In genomic region chr1:19061343-19061742, GRCh38 we compare ENCODE assay signal across 19 cellular contexts.
A peak's percentile ranks its signal among the peaks of the same experiment; 100 is the strongest.
DNase-seq lines count a peak whose midpoint lies in the region; ATAC-seq and TF ChIP-seq lines count a peak whose summit lies in the region.
"Had no signal": no experiment of that assay in that cellular context is flagged by ENCODE, and none has a peak within 500 bp of the region (broad histone marks: within the 10 kb centered on the region; RNA-seq: fewer than 3 reads in every experiment).

No MANE protein-coding gene starts in this region.

- no peak overlapping the region for H2AFZ ChIP-seq in osteoblast (ENCODE audit: low read length)

- ATAC-seq in activated naive CD4-positive, alpha-beta T cell treated with anti-CD3 and anti-CD28 coated beads, Interleukin-2, amount 50 U/mL, for 72 hours, result peak in 1 of 2 donors; percentile 34
- no peak for ATAC-seq in activated T-helper 17 cell treated with anti-CD3 and anti-CD28 coated beads, Interleukin-2, amount 50 U/mL, for 72 hours (replicated peaks)
- ATAC-seq: pancreas, sciatic nerve had no signal

- H3K27me3 Mint-ChIP-seq in activated T-helper 17 cell treated with anti-CD3 and anti-CD28 coated beads, Interleukin-2, amount 50 U/mL, for 72 hours, result peaks cover 5% of the 10 kb centered on the region
- H3K27me3 Mint-ChIP-seq in mesothelial cell of epicardium (ENCODE audit: low read depth), result peaks cover 7% of the 10 kb centered on the region

- peaks cover 6% of the 10 kb centered on the region for H3K4me1 Mint-ChIP-seq in activated T-helper 17 cell treated with anti-CD3 and anti-CD28 coated beads, Interleukin-2, amount 50 U/mL, for 72 hours
- no peaks in the 10 kb centered on the region for H3K4me1 Mint-ChIP-seq in mesothelial cell of epicardium
- H3K4me1 Mint-ChIP-seq: CD14-positive monocyte had no signal

- DNase-seq in activated naive CD4-positive, alpha-beta T cell treated with anti-CD3 and anti-CD28 coated beads, Interleukin-2, amount 50 U/mL, for 72 hours (ENCODE audit: low spot score in 2 of 2), result no peak
- DNase-seq in activated naive CD4-positive, alpha-beta T cell (lab: John Stamatoyannopoulos, UW), result no peak
- DNase-seq in mesothelial cell of epicardium (ENCODE audit: low spot score in 2 of 2, unreplicated experiment in 2 of 2), result no peak
- no peak for DNase-seq in DMS114 treated with DMSO at 0.1 percent for 48 hours (lab: John Stamatoyannopoulos, UW; ENCODE audit: unreplicated experiment)
- no peak for DNase-seq in osteoblast (ENCODE audit: insufficient read length, low spot score, missing footprints)
- no peak for DNase-seq in prostate gland (ENCODE audit: low spot score)
- DNase-seq: activated CD4-positive, alpha-beta T cell treated with anti-CD3 and anti-CD28 coated beads, Interleukin-2, amount 50 U/mL, for 1 hour; adrenal gland; GF-D8; kidney glomerular epithelial cell; mammary epithelial cell; NCI-H1092; NCI-H2081; pancreas; Peyer's patch; SJCRH30 had no signal

- TF ChIP-seq POLR2A in prostate gland (IDR thresholded peaks at IDR 0.05), result no peak

- peak overlapping the region; percentile 63 to 80 for H3K27ac Mint-ChIP-seq in activated naive CD4-positive, alpha-beta T cell treated with anti-CD3 and anti-CD28 coated beads, Interleukin-2, amount 50 U/mL, for 72 hours
- peak overlapping the region; percentile 80 for H3K27ac Mint-ChIP-seq in activated T-helper 17 cell treated with anti-CD3 and anti-CD28 coated beads, Interleukin-2, amount 50 U/mL, for 72 hours
- peak overlapping the region; percentile 10 for H3K27ac Mint-ChIP-seq in mesothelial cell of epicardium
- H3K27ac Mint-ChIP-seq: CD14-positive monocyte had no signal

- H3K4me1 ChIP-seq in osteoblast (ENCODE audit: insufficient read depth, low read length), result peaks cover 3% of the 10 kb centered on the region
- peaks cover 10% of the 10 kb centered on the region for H3K4me1 ChIP-seq in prostate gland (replicated peaks)
- H3K4me1 ChIP-seq: adrenal gland, SJCRH30 had no signal

- intact Hi-C loops in prostate gland (cut with DNase I), result no loop called here

- H3K4me2 ChIP-seq in osteoblast (ENCODE audit: insufficient read depth, low read length), result no peak overlapping the region

- H4K20me1 ChIP-seq in osteoblast (ENCODE audit: insufficient read depth, low read length), result no peaks in the 10 kb centered on the region

- H3K27me3 ChIP-seq in osteoblast (ENCODE audit: insufficient read depth, low read length), result peaks cover 11% of the 10 kb centered on the region
- no peaks in the 10 kb centered on the region for H3K27me3 ChIP-seq in prostate gland (replicated peaks; ENCODE audit: insufficient read depth)
- H3K27me3 ChIP-seq: adrenal gland, pancreas, Peyer's patch, SJCRH30 had no signal

- H3K27ac ChIP-seq in osteoblast (ENCODE audit: low read depth, low read length) (no peak overlapping the region), prostate gland (no peak overlapping the region)
- H3K27ac ChIP-seq: adrenal gland, pancreas, Peyer's patch, SJCRH30 had no signal

- H3K36me3 Mint-ChIP-seq in activated naive CD4-positive, alpha-beta T cell treated with anti-CD3 and anti-CD28 coated beads, Interleukin-2, amount 50 U/mL, for 72 hours, result peaks cover 6 to 7% of the 10 kb centered on the region in 2 donors
- H3K36me3 Mint-ChIP-seq in activated T-helper 17 cell treated with anti-CD3 and anti-CD28 coated beads, Interleukin-2, amount 50 U/mL, for 72 hours (ENCODE audit: low read depth), result peaks cover 6% of the 10 kb centered on the region
- H3K36me3 Mint-ChIP-seq in mesothelial cell of epicardium, result peaks cover 3% of the 10 kb centered on the region
- H3K36me3 Mint-ChIP-seq: CD14-positive monocyte had no signal

- 100% methylated on average over 1 of the region's 1 CpG for WGBS in prostate gland

- no peak overlapping the region for H3K4me3 Mint-ChIP-seq in activated T-helper 17 cell treated with anti-CD3 and anti-CD28 coated beads, Interleukin-2, amount 50 U/mL, for 72 hours
- H3K4me3 Mint-ChIP-seq in mesothelial cell of epicardium, result no peak overlapping the region

- no peak for TF ChIP-seq CTCF in mesothelial cell of epicardium (IDR thresholded peaks at IDR 0.05; ENCODE audit: unreplicated experiment)
- TF ChIP-seq CTCF in osteoblast (IDR thresholded peaks at IDR 0.05; ENCODE audit: extremely low read depth, low read depth, low read length), result no peak
- no peak for TF ChIP-seq CTCF in prostate gland (IDR thresholded peaks at IDR 0.05)

- no peaks in the 10 kb centered on the region for H3K36me3 ChIP-seq in osteoblast (ENCODE audit: insufficient read depth, low read length)
- no peaks in the 10 kb centered on the region for H3K36me3 ChIP-seq in prostate gland
- H3K36me3 ChIP-seq: adrenal gland, pancreas, Peyer's patch, SJCRH30 had no signal

- no peaks in the 10 kb centered on the region for H3K79me2 ChIP-seq in osteoblast (ENCODE audit: insufficient read depth, low read length)

- H3K4me3 ChIP-seq in osteoblast (ENCODE audit: insufficient read depth, low read length), result no peak overlapping the region
- no peak overlapping the region for H3K4me3 ChIP-seq in prostate gland
- H3K4me3 ChIP-seq: adrenal gland, pancreas, Peyer's patch, SJCRH30 had no signal

- H3K9me3 ChIP-seq in osteoblast (ENCODE audit: low read depth, low read length), result no peaks in the 10 kb centered on the region
- H3K9me3 ChIP-seq in prostate gland, result no peaks in the 10 kb centered on the region
- H3K9me3 ChIP-seq: adrenal gland, pancreas, Peyer's patch, SJCRH30 had no signal

- H3K9me3 Mint-ChIP-seq in activated naive CD4-positive, alpha-beta T cell treated with anti-CD3 and anti-CD28 coated beads, Interleukin-2, amount 50 U/mL, for 72 hours, result peaks cover 6 to 10% of the 10 kb centered on the region in 2 donors
- H3K9me3 Mint-ChIP-seq in activated T-helper 17 cell treated with anti-CD3 and anti-CD28 coated beads, Interleukin-2, amount 50 U/mL, for 72 hours, result peaks cover 5% of the 10 kb centered on the region
- H3K9me3 Mint-ChIP-seq in mesothelial cell of epicardium, result peaks cover 5% of the 10 kb centered on the region

Comparison
In these comparisons a context has a peak if more than half of its experiments do, and no peak if none do; other contexts are left out.
1. H3K27ac Mint-ChIP-seq: peak in every context shown above with its lines; median percentile 80 in activated T-helper 17 cell treated with anti-CD3 and anti-CD28 coated beads, Interleukin-2, amount 50 U/mL, for 72 hours; 72 in activated naive CD4-positive, alpha-beta T cell treated with anti-CD3 and anti-CD28 coated beads, Interleukin-2, amount 50 U/mL, for 72 hours; 10 in mesothelial cell of epicardium.